Comparison of ENCODE assay signal across 2 cellular contexts in genomic region chr10:34768972-34769330, GRCh38.
A peak's percentile ranks its signal among the peaks of the same experiment; 100 is the strongest.
TF ChIP-seq lines count a peak whose summit lies in the region.

No MANE protein-coding gene starts in this region.

TF ChIP-seq in liver, 16 proteins besides CTCF, POLR2A, EP300 and RAD21:
- TF ChIP-seq EGR1 (IDR thresholded peaks at IDR 0.05; ENCODE audit: low read depth in 2 of 2) (no peak), HNF4A (conservative IDR thresholded peaks at IDR 0.05) (no peak), FOXA1 (IDR thresholded peaks at IDR 0.05) (no peak), FOXA2 (IDR thresholded peaks at IDR 0.05) (no peak), RXRA (IDR thresholded peaks at IDR 0.05) (no peak), ZBTB33 (IDR thresholded peaks at IDR 0.05) (no peak), TAF1 (conservative IDR thresholded peaks at IDR 0.05) (no peak), YY1 (IDR thresholded peaks at IDR 0.05) (peak; percentile 4)

TF ChIP-seq in HepG2, 621 proteins besides CTCF, POLR2A, EP300 and RAD21 (continued from another document):
- TF ChIP-seq ZNF142 (CRISPR knock-in tag; IDR thresholded peaks at IDR 0.05) (no peak), YEATS4 (CRISPR knock-in tag; IDR thresholded peaks at IDR 0.05; ENCODE audit: borderline replicate concordance) (no peak), GATA4 (IDR thresholded peaks at IDR 0.05; ENCODE audit: borderline replicate concordance, low read depth) (no peak), ZNF251 (CRISPR knock-in tag; IDR thresholded peaks at IDR 0.05) (no peak), MXD3 (CRISPR knock-in tag; IDR thresholded peaks at IDR 0.05) (no peak), ZNF776 (CRISPR knock-in tag; IDR thresholded peaks at IDR 0.05) (no peak), REXO4 (CRISPR knock-in tag; IDR thresholded peaks at IDR 0.05; ENCODE audit: borderline replicate concordance) (no peak), SNAPC5 (CRISPR knock-in tag; IDR thresholded peaks at IDR 0.05; ENCODE audit: borderline replicate concordance) (no peak), PHF5A (CRISPR knock-in tag; IDR thresholded peaks at IDR 0.05; ENCODE audit: low read depth, unreplicated experiment) (no peak), PTBP1 (IDR thresholded peaks at IDR 0.05; ENCODE audit: low read depth, low read length, poor library complexity, severe bottlenecking) (no peak), SMYD3 (CRISPR knock-in tag; IDR thresholded peaks at IDR 0.05) (no peak), E2F2 (CRISPR knock-in tag; IDR thresholded peaks at IDR 0.05; ENCODE audit: borderline replicate concordance) (no peak), HOXA5 (CRISPR knock-in tag; IDR thresholded peaks at IDR 0.05) (no peak), TEAD2 (CRISPR knock-in tag; IDR thresholded peaks at IDR 0.05) (no peak), NFYB (CRISPR knock-in tag; IDR thresholded peaks at IDR 0.05) (no peak), BCL6 (CRISPR knock-in tag; IDR thresholded peaks at IDR 0.05) (no peak)
